Comparison of ENCODE assay signal across 11 cellular contexts in the genomic region with DNA sequence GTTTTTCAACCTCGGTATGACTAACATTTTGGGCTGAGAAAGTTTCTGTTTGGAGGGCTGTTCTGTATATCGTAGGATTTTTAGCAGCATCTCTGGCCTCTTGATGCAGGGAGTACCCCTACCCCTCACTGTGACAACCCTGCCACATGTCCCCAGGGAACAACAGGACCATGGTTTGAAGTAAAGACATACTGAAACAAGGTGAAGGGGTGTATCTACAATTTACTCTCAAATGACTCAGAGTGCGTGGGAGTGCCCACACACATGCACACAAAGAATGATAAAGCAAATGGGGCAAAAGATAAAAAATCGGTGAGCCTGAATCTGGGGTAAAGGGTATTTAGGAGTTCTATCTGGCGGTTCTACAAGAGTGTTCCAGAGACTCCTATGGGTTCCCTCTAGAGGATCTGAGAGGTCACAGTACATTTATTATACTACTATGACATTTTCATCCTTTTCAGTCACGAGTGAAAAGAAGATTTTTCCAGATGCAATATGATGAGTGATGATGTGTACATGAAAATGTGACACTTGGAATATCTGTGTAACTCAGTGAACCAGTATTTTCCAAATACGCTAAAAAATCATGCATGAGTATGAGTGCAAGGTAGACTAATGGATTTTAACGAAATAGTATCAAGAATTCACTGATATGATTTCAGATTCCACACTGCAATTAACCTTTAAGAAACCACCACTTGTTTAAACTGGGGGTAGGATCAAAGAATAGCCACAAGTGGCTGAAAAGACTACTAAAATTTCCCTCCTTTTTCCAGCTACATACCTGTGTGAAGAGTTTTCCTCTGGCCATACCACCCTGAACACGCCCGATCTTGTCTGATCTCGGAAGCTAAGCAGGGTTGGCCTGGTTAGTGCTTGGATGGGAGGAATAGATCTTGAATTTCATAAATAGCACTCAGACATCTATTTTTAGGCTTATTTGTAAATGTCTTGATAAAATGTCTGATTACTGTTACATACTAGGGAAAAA. TPM values are rescaled to one million over a fixed set of nuclear protein-coding genes. Genes with fewer than 3 reads are reported as not detected.
A peak's percentile ranks its signal among the peaks of the same experiment; 100 is the strongest.
DNase-seq lines count a peak whose midpoint lies in the region; ATAC-seq, FAIRE-seq and TF ChIP-seq lines count a peak whose summit lies in the region.
"Had no signal": no experiment of that assay in that cellular context is flagged by ENCODE, and none has a peak within 500 bp of the region (broad histone marks: within the 10 kb centered on the region; RNA-seq: fewer than 3 reads in every experiment).

No MANE protein-coding gene starts in this region.

- ATAC-seq in GM18511 (IDR thresholded peaks at IDR 0.05; ENCODE audit: unreplicated experiment) (peak; percentile 62), pancreas (no peak)
- ATAC-seq in activated naive CD8-positive, alpha-beta T cell treated with anti-CD3 and anti-CD28 coated beads, Interleukin-2, amount 10 ng/mL, durations not matched to agents 7 days and 5 days (ENCODE audit: low read depth) = no peak

- H3K4me1 Mint-ChIP-seq in activated naive CD8-positive, alpha-beta T cell treated with anti-CD3 and anti-CD28 coated beads, Interleukin-2, amount 10 ng/mL, durations not matched to agents 7 days and 5 days = peaks cover 6% of the 10 kb centered on the region

- peak overlapping the region; percentile 39 for H3K27ac Mint-ChIP-seq in activated naive CD8-positive, alpha-beta T cell treated with anti-CD3 and anti-CD28 coated beads, Interleukin-2, amount 10 ng/mL, durations not matched to agents 7 days and 5 days

- H3K36me3 Mint-ChIP-seq in activated naive CD8-positive, alpha-beta T cell treated with anti-CD3 and anti-CD28 coated beads, Interleukin-2, amount 10 ng/mL, durations not matched to agents 7 days and 5 days = peaks cover 22% of the 10 kb centered on the region

- no peaks in the 10 kb centered on the region for H3K9me3 ChIP-seq in pancreas

- DNase-seq in HUDEP-2 (lab: John Stamatoyannopoulos, UW; ENCODE audit: unreplicated experiment in 76 of 76) = peak in 73 of 76 experiments; percentile 8 to 96 (median 65)
- DNase-seq in activated naive CD8-positive, alpha-beta T cell treated with anti-CD3 and anti-CD28 coated beads, Interleukin-2, amount 10 ng/mL, durations not matched to agents 7 days and 5 days = no peak
- DNase-seq in stimulated activated CD4-positive, alpha-beta T cell treated with anti-CD3 and anti-CD28 coated beads, Interleukin-12 subunit alpha, Interleukin-12 subunit beta, amount 100 ng/mL, for 48 hours (ENCODE audit: low read depth in 2 of 3, low spot score in 1 of 3) = peak; percentile 23 to 57 (median 28)
- DNase-seq in pancreas = no peak
- DNase-seq in SKM-1 treated with dmso at 0.1 percent for 144 hours (lab: John Stamatoyannopoulos, UW; ENCODE audit: unreplicated experiment) = no peak
- no peak for DNase-seq in NCI-H1930 (lab: John Stamatoyannopoulos, UW)
- no peak for DNase-seq in effector CD4-positive, alpha-beta T cell
- DNase-seq: NCI-H146 had no signal

- WGBS in pancreas, 2 donors = 74 to 76% methylated on average over 11 of the region's 11 CpGs

- H3K4me3 Mint-ChIP-seq in activated naive CD8-positive, alpha-beta T cell treated with anti-CD3 and anti-CD28 coated beads, Interleukin-2, amount 10 ng/mL, durations not matched to agents 7 days and 5 days = no peak overlapping the region
- H3K4me3 Mint-ChIP-seq: nephron had no signal

- FAIRE-seq in pancreas (lab: Jason Lieb, UNC) = no peak

- no peaks in the 10 kb centered on the region for H3K4me1 ChIP-seq in pancreas

- POLR2A ChIA-PET in activated naive CD8-positive, alpha-beta T cell treated with anti-CD3 and anti-CD28 coated beads, Interleukin-2, amount 10 ng/mL, durations not matched to agents 7 days and 5 days (lab: Charles Lee) = no interaction called here

- intact Hi-C loops in pancreas (cut with DNase I) = no loop called here

- peaks cover 0 to 11% (median 4%) of the 10 kb centered on the region in 3 donors for H3K36me3 ChIP-seq in pancreas

- no peaks in the 10 kb centered on the region for H3K9me3 Mint-ChIP-seq in activated naive CD8-positive, alpha-beta T cell treated with anti-CD3 and anti-CD28 coated beads, Interleukin-2, amount 10 ng/mL, durations not matched to agents 7 days and 5 days
- H3K9me3 Mint-ChIP-seq: nephron had no signal

- TF ChIP-seq CTCF in pancreas (IDR thresholded peaks at IDR 0.05) = no peak

- H3K27me3 Mint-ChIP-seq in activated naive CD8-positive, alpha-beta T cell treated with anti-CD3 and anti-CD28 coated beads, Interleukin-2, amount 10 ng/mL, durations not matched to agents 7 days and 5 days = no peaks in the 10 kb centered on the region

- no peaks in the 10 kb centered on the region for H3K27me3 ChIP-seq in pancreas
- H3K27me3 ChIP-seq: cardiac muscle cell had no signal

- no peak overlapping the region for H3K27ac ChIP-seq in pancreas
- H3K27ac ChIP-seq: cardiac muscle cell had no signal

- no peak overlapping the region for H3K4me3 ChIP-seq in pancreas
- H3K4me3 ChIP-seq: cardiac muscle cell had no signal

RNA-seq across cellular contexts. Expression of a gene that starts 56.3 kb away (rescaled TPM):
- 10 to 100 TPM; 14.7 to 14.9 TPM for total RNA-seq in activated naive CD8-positive, alpha-beta T cell treated with anti-CD3 and anti-CD28 coated beads, Interleukin-2, amount 10 ng/mL, durations not matched to agents 7 days and 5 days
- total RNA-seq in pancreas = 1 to 10 TPM; 2.0 to 7.2 (median 2.7) TPM
- 1 to 10 TPM; 2.4 to 3.1 TPM for polyA plus RNA-seq in pancreas

Comparison
In these comparisons a context has a peak if more than half of its experiments do, and no peak if none do; other contexts are left out.
1. DNase-seq: peak in HUDEP-2 (73 of 76) and stimulated activated CD4-positive, alpha-beta T cell treated with anti-CD3 and anti-CD28 coated beads, Interleukin-12 subunit alpha, Interleukin-12 subunit beta, amount 100 ng/mL, for 48 hours (3 of 3); none in activated naive CD8-positive, alpha-beta T cell treated with anti-CD3 and anti-CD28 coated beads, Interleukin-2, amount 10 ng/mL, durations not matched to agents 7 days and 5 days (single experiment), pancreas (0 of 6), SKM-1 treated with dmso at 0.1 percent for 144 hours (single experiment), NCI-H1930 (0 of 2) and effector CD4-positive, alpha-beta T cell (single experiment).